In genomic region chr17:81200695-81201580, GRCh38 we compare ENCODE assay signal across 8 cellular contexts. TPM values are rescaled to one million over a fixed set of nuclear protein-coding genes. Genes with fewer than 3 reads are reported as not detected.
DNase-seq lines count a peak whose midpoint lies in the region; ATAC-seq, FAIRE-seq and TF ChIP-seq lines count a peak whose summit lies in the region.

No MANE protein-coding gene starts in this region.

- H3K36me3 Mint-ChIP-seq in progenitor cell of endocrine pancreas (ENCODE audit: insufficient read depth): peaks cover 2% of the 10 kb centered on the region

- intact Hi-C loops in posterior vena cava (cut with DNase I): no loop called here

- no peaks in the 10 kb centered on the region for H3K9me3 Mint-ChIP-seq in progenitor cell of endocrine pancreas (ENCODE audit: low read depth)

- H3K4me3 Mint-ChIP-seq in progenitor cell of endocrine pancreas (ENCODE audit: low read depth): no peak overlapping the region

- H3K27ac Mint-ChIP-seq in progenitor cell of endocrine pancreas: no peak overlapping the region

- peak; percentile 56 for FAIRE-seq in A204.1 (lab: Jason Lieb, UNC)

- peak; percentile 55 for TF ChIP-seq CTCF in progenitor cell of endocrine pancreas (IDR thresholded peaks at IDR 0.05; ENCODE audit: unreplicated experiment)

- DNase-seq in ELF-1 (ENCODE audit: low read depth, low spot score): peak; percentile 54
- peak; percentile 30 for DNase-seq in NCI-H1048 (lab: John Stamatoyannopoulos, UW)
- peak; percentile 16 to 26 for DNase-seq in activated CD4-positive, alpha-beta T cell treated with anti-CD3 and anti-CD28 coated beads, Interleukin-2, amount 50 U/mL, for 48 hours
- peak; percentile 61 for DNase-seq in glomerular visceral epithelial cell (ENCODE audit: extremely low spot score)
- no peak for DNase-seq in progenitor cell of endocrine pancreas (ENCODE audit: low spot score, unreplicated experiment)
- no peak for DNase-seq in posterior vena cava (ENCODE audit: low spot score)

- no peaks in the 10 kb centered on the region for H3K4me1 Mint-ChIP-seq in progenitor cell of endocrine pancreas (ENCODE audit: low read depth)

- no peaks in the 10 kb centered on the region for H3K27me3 Mint-ChIP-seq in progenitor cell of endocrine pancreas

- no peak for ATAC-seq in GM21528 (IDR thresholded peaks at IDR 0.05; ENCODE audit: low FRiP score, unreplicated experiment)

RNA-seq across cellular contexts. Expression of gene CEP131, which starts 21.8 kb away (rescaled TPM):
- total RNA-seq in progenitor cell of endocrine pancreas: 33.2 and 35.0 TPM in 2 replicates
- total RNA-seq in posterior vena cava: 1 to 10 TPM; 2.9 to 5.0 TPM

RNA-seq across cellular contexts. Expression of gene AATK, which starts 34.9 kb away (rescaled TPM):
- total RNA-seq in progenitor cell of endocrine pancreas: 12.2 and 12.9 TPM in 2 replicates
- total RNA-seq in posterior vena cava: 1 to 10 TPM; 3.3 to 4.6 TPM

RNA-seq across cellular contexts. Expression of gene PVALEF, which starts 35.6 kb away (rescaled TPM):
- total RNA-seq in progenitor cell of endocrine pancreas (0.31 TPM in 1 of 2 replicates, not detected in the other), posterior vena cava (not detected)

RNA-seq across cellular contexts. Expression of gene TEPSIN, which starts 37.9 kb away (rescaled TPM):
- total RNA-seq in progenitor cell of endocrine pancreas (57.4 and 63.2 TPM in 2 replicates), posterior vena cava (10 to 100 TPM; 17.4 to 18.4 TPM)

RNA-seq across cellular contexts. Expression of gene NDUFAF8, which starts 38.2 kb away (rescaled TPM):
- total RNA-seq in progenitor cell of endocrine pancreas (39.7 and 43.6 TPM in 2 replicates), posterior vena cava (10 to 100 TPM; 27.8 to 33.7 TPM)

Comparison
In these comparisons a context has a peak if more than half of its experiments do, and no peak if none do; other contexts are left out.
1. DNase-seq: peak in ELF-1 (single experiment), NCI-H1048 (single experiment), activated CD4-positive, alpha-beta T cell treated with anti-CD3 and anti-CD28 coated beads, Interleukin-2, amount 50 U/mL, for 48 hours (2 of 2) and glomerular visceral epithelial cell (single experiment); none in progenitor cell of endocrine pancreas (single experiment) and posterior vena cava (single experiment).